Comparison of ENCODE assay signal across 20 cellular contexts in genomic region chr20:40633123-40633850, GRCh38. TPM values are rescaled to one million over a fixed set of nuclear protein-coding genes. Genes with fewer than 3 reads are reported as not detected.
DNase-seq lines count a peak whose midpoint lies in the region; TF ChIP-seq lines count a peak whose summit lies in the region.
"Had no signal": no experiment of that assay in that cellular context is flagged by ENCODE, and none has a peak within 500 bp of the region (broad histone marks: within the 10 kb centered on the region; RNA-seq: fewer than 3 reads in every experiment).

No MANE protein-coding gene starts in this region.

- no peaks in the 10 kb centered on the region for H3K27me3 ChIP-seq in suprapubic skin
- H3K27me3 ChIP-seq in thyroid gland: no peaks in the 10 kb centered on the region

- no peak for TF ChIP-seq EP300 in suprapubic skin (IDR thresholded peaks at IDR 0.05)

- H3K4me1 Mint-ChIP-seq in activated CD4-positive, alpha-beta T cell treated with anti-CD3 and anti-CD28 coated beads, Interleukin-2, amount 10 ng/mL, durations not matched to agents 24 days and 14 days: no peaks in the 10 kb centered on the region

- TF ChIP-seq POLR2A in suprapubic skin (IDR thresholded peaks at IDR 0.05) (no peak), thyroid gland (IDR thresholded peaks at IDR 0.05) (no peak)

- H3K9me3 ChIP-seq in suprapubic skin (no peaks in the 10 kb centered on the region), thyroid gland (no peaks in the 10 kb centered on the region)
- H3K9me3 ChIP-seq: Caco-2, HAP-1 had no signal

- H3K36me3 ChIP-seq in suprapubic skin (no peaks in the 10 kb centered on the region), thyroid gland (no peaks in the 10 kb centered on the region)
- H3K36me3 ChIP-seq: HAP-1 had no signal

- H3K9me3 Mint-ChIP-seq in activated CD4-positive, alpha-beta T cell treated with anti-CD3 and anti-CD28 coated beads, Interleukin-2, amount 10 ng/mL, durations not matched to agents 24 days and 14 days: no peaks in the 10 kb centered on the region
- H3K9me3 Mint-ChIP-seq: CD4-positive, alpha-beta T cell had no signal

- DNase-seq in activated CD4-positive, alpha-beta T cell treated with anti-CD3 and anti-CD28 coated beads, Interleukin-2, amount 10 ng/mL, durations not matched to agents 24 days and 14 days: peak; percentile 28
- no peak for DNase-seq in activated CD4-positive, alpha-beta T cell treated with anti-CD3 and anti-CD28 coated beads, Interleukin-2, amount 50 U/mL, for 1 hour
- peak; percentile 19 for DNase-seq in NCI-H2029 (lab: John Stamatoyannopoulos, UW)
- DNase-seq in epithelial cell of prostate (ENCODE audit: low read depth, low spot score): no peak
- peak; percentile 27 to 62 for DNase-seq in suprapubic skin (ENCODE audit: low spot score in 2 of 2)
- DNase-seq in thyroid gland: no peak
- no peak for DNase-seq in A172 (ENCODE audit: low spot score)
- DNase-seq: CD4-positive, alpha-beta T cell; DMS 273 treated with DMSO at 0.1 percent for 48 hours; DMS79 treated with DMSO at 0.1 percent for 48 hours; MM.1S; NCI-H1048; NCI-H2081 treated with DMSO at 0.1 percent for 48 hours; NCI-H526; PC-9; RPMI8226; SHP77 treated with DMSO at 0.1 percent for 48 hours had no signal

- intact Hi-C loops in activated CD4-positive, alpha-beta T cell treated with anti-CD3 and anti-CD28 coated beads, Interleukin-2, amount 10 ng/mL, durations not matched to agents 24 days and 14 days (cut with micrococcal nuclease): no loop called here
- intact Hi-C loops in thyroid gland (cut with DNase I): no loop called here

- H3K4me3 ChIP-seq in suprapubic skin (no peak overlapping the region), thyroid gland (replicated peaks in 1 of 3) (no peak overlapping the region)
- H3K4me3 ChIP-seq: HAP-1, PC-9, SK-N-MC had no signal

- no peak overlapping the region for H3K4me3 Mint-ChIP-seq in activated CD4-positive, alpha-beta T cell treated with anti-CD3 and anti-CD28 coated beads, Interleukin-2, amount 10 ng/mL, durations not matched to agents 24 days and 14 days
- H3K4me3 Mint-ChIP-seq: CD4-positive, alpha-beta T cell had no signal

- no peak overlapping the region for H3K27ac Mint-ChIP-seq in activated CD4-positive, alpha-beta T cell treated with anti-CD3 and anti-CD28 coated beads, Interleukin-2, amount 10 ng/mL, durations not matched to agents 24 days and 14 days
- H3K27ac Mint-ChIP-seq: CD4-positive, alpha-beta T cell had no signal

- H3K27ac ChIP-seq in epithelial cell of prostate (peak overlapping the region; percentile 39), suprapubic skin (no peak overlapping the region), thyroid gland (no peak overlapping the region)
- H3K27ac ChIP-seq: PC-9, SK-N-MC had no signal

- 86% methylated on average over 5 of the region's 5 CpGs for WGBS in suprapubic skin
- 79 to 85% methylated on average over 4 to 5 of the region's 5 CpGs for WGBS in thyroid gland, 2 donors

- no peaks in the 10 kb centered on the region for H3K27me3 Mint-ChIP-seq in activated CD4-positive, alpha-beta T cell treated with anti-CD3 and anti-CD28 coated beads, Interleukin-2, amount 10 ng/mL, durations not matched to agents 24 days and 14 days

- H3K36me3 Mint-ChIP-seq in activated CD4-positive, alpha-beta T cell treated with anti-CD3 and anti-CD28 coated beads, Interleukin-2, amount 10 ng/mL, durations not matched to agents 24 days and 14 days (ENCODE audit: low read depth): no peaks in the 10 kb centered on the region

- H3K4me1 ChIP-seq in suprapubic skin (peaks cover 38% of the 10 kb centered on the region), thyroid gland (no peaks in the 10 kb centered on the region)
- H3K4me1 ChIP-seq: Caco-2, HAP-1 had no signal

- TF ChIP-seq CTCF in suprapubic skin (IDR thresholded peaks at IDR 0.05) (no peak), thyroid gland (IDR thresholded peaks at IDR 0.05) (no peak)

RNA-seq across cellular contexts. Expression of gene MAFB, which starts 55.7 kb away (rescaled TPM):
- 0.93 and 1.2 TPM in 2 replicates for total RNA-seq in activated CD4-positive, alpha-beta T cell treated with anti-CD3 and anti-CD28 coated beads, Interleukin-2, amount 10 ng/mL, durations not matched to agents 24 days and 14 days
- total RNA-seq in suprapubic skin (10 to 100 TPM; 25.7 to 89.4 (median 69.2) TPM), thyroid gland (10 to 100 TPM; 34.4 to 46.1 (median 43.5) TPM)
- 0.36 and 0.62 TPM in 2 replicates for total RNA-seq in A172 (2014; rRNA removed; shearing (Covaris generic))
- total RNA-seq: PC-9 had no signal

Comparison
In these comparisons a context has a peak if more than half of its experiments do, and no peak if none do; other contexts are left out.
1. DNase-seq: peak in activated CD4-positive, alpha-beta T cell treated with anti-CD3 and anti-CD28 coated beads, Interleukin-2, amount 10 ng/mL, durations not matched to agents 24 days and 14 days (single experiment), NCI-H2029 (single experiment) and suprapubic skin (2 of 2); none in activated CD4-positive, alpha-beta T cell treated with anti-CD3 and anti-CD28 coated beads, Interleukin-2, amount 50 U/mL, for 1 hour (single experiment), epithelial cell of prostate (single experiment), thyroid gland (0 of 2) and A172 (single experiment).
2. RNA of gene MAFB, which starts 55.7 kb away (total RNA-seq): 25.7 to 89.4 TPM in suprapubic skin and 34.4 to 46.1 TPM in thyroid gland; 0.93 to 1.2 TPM in activated CD4-positive, alpha-beta T cell treated with anti-CD3 and anti-CD28 coated beads, Interleukin-2, amount 10 ng/mL, durations not matched to agents 24 days and 14 days and 0.36 to 0.62 TPM in A172; every median in the first group is over 10 times any median in the second.